Comparison of ENCODE assay signal across 8 cellular contexts in genomic region chr17:42720996-42721583, GRCh38. TPM values are rescaled to one million over a fixed set of nuclear protein-coding genes. Genes with fewer than 3 reads are reported as not detected.
A peak's percentile ranks its signal among the peaks of the same experiment; 100 is the strongest.
DNase-seq lines count a peak whose midpoint lies in the region; ATAC-seq and TF ChIP-seq lines count a peak whose summit lies in the region.

No MANE protein-coding gene starts in this region.

- TF ChIP-seq CTCF in gastrocnemius medialis (IDR thresholded peaks at IDR 0.05 in 4 of 5, conservative IDR thresholded peaks at IDR 0.05 in 1 of 5): peak; percentile 48 to 67 (median 56)

- H3K36me3 ChIP-seq in gastrocnemius medialis: peaks cover 9 to 100% of the 10 kb centered on the region in 2 donors

- no peaks in the 10 kb centered on the region for H3K4me1 ChIP-seq in right cardiac atrium (ENCODE audit: control insufficient read depth, insufficient read depth, low read length)
- H3K4me1 ChIP-seq in gastrocnemius medialis: no peaks in the 10 kb centered on the region

- no peak for TF ChIP-seq POLR2A in gastrocnemius medialis (IDR thresholded peaks at IDR 0.05)

- H3K27me3 ChIP-seq in right cardiac atrium (ENCODE audit: control insufficient read depth, insufficient read depth) (no peaks in the 10 kb centered on the region), gastrocnemius medialis (no peaks in the 10 kb centered on the region)

- H3K4me3 ChIP-seq in right cardiac atrium (ENCODE audit: low read length) (no peak overlapping the region), gastrocnemius medialis (no peak overlapping the region)

- no peaks in the 10 kb centered on the region for H3K9me3 ChIP-seq in right cardiac atrium (ENCODE audit: control insufficient read depth, low read length)
- no peaks in the 10 kb centered on the region for H3K9me3 ChIP-seq in gastrocnemius medialis

- 10% methylated on average over 2 of the region's 2 CpGs for WGBS in right cardiac atrium

- intact Hi-C loops in right cardiac atrium (cut with DNase I) (loop anchor here in 3 of 4 donors (5.0 to 10.0 kb wide), 3 partner anchors 41 to 214 kb away; partner anchors contain the start of gene RAMP2 (in 3 of the 3)), gastrocnemius medialis (cut with DNase I; ENCODE audit: low total_unique reads) (loop anchor here (1.0 to 2.0 kb wide), 2 partner anchors 42 to 104 kb away; partner anchors contain the start of gene BECN1)

- in situ Hi-C loops in gastrocnemius medialis (cut with MboI; ENCODE audit: low sequenced_read_pairs in 4 of 4): loop anchor here in 2 of 4 donors (5.0 to 25.0 kb wide), 4 partner anchors 41 to 466 kb away; partner anchors contain the start of genes BECN1 (in 1 of the 2) and RAMP2 (in 1 of the 2)

- DNase-seq in DMS79 (lab: John Stamatoyannopoulos, UW): peak; percentile 21
- peak; percentile 25 for DNase-seq in HS-5 (ENCODE audit: low read depth)
- peak; percentile 87 for DNase-seq in NCI-H69 (lab: John Stamatoyannopoulos, UW)
- peak; percentile 67 for DNase-seq in amniotic epithelial cell (ENCODE audit: low read depth)
- no peak for DNase-seq in right cardiac atrium
- DNase-seq in gastrocnemius medialis: no peak

- H3K27ac ChIP-seq in right cardiac atrium (ENCODE audit: low read length): no peak overlapping the region
- no peak overlapping the region for H3K27ac ChIP-seq in gastrocnemius medialis

- ATAC-seq in right cardiac atrium (peak; percentile 83 to 90), gastrocnemius medialis (peak; percentile 52 to 69), HG02610 (IDR thresholded peaks at IDR 0.05; ENCODE audit: unreplicated experiment) (no peak), HG02588 (IDR thresholded peaks at IDR 0.05; ENCODE audit: unreplicated experiment) (no peak)

RNA-seq across cellular contexts. Expression of gene EZH1, which starts 23.8 kb away (rescaled TPM):
- total RNA-seq in right cardiac atrium (10 to 100 TPM; 32.4 to 53.2 (median 43.6) TPM), gastrocnemius medialis (10 to 100 TPM; 32.6 to 55.2 (median 47.5) TPM)
- 22.5 TPM for polyA plus RNA-seq in right cardiac atrium

RNA-seq across cellular contexts. Expression of gene CNTNAP1, which starts 38.8 kb away (rescaled TPM):
- total RNA-seq in right cardiac atrium: 1 to 10 TPM; 4.6 to 9.9 (median 7.1) TPM
- polyA plus RNA-seq in right cardiac atrium: 4.6 TPM
- total RNA-seq in gastrocnemius medialis: under 1 TPM; 0.22 to 0.41 (median 0.40) TPM

RNA-seq across cellular contexts. Expression of gene CCR10, which starts 39.4 kb away (rescaled TPM):
- 1 to 10 TPM; 1.8 to 2.9 (median 2.5) TPM for total RNA-seq in right cardiac atrium
- polyA plus RNA-seq in right cardiac atrium: 2.6 TPM
- 1 to 10 TPM; 2.0 to 4.6 (median 4.0) TPM for total RNA-seq in gastrocnemius medialis

RNA-seq across cellular contexts. Expression of gene RAMP2, which starts 39.9 kb away (rescaled TPM):
- total RNA-seq in right cardiac atrium (10 to 100 TPM; 29.2 to 45.9 (median 40.9) TPM), gastrocnemius medialis (10 to 100 TPM; 17.5 to 31.2 (median 20.7) TPM)
- 73.5 TPM for polyA plus RNA-seq in right cardiac atrium

RNA-seq across cellular contexts. Expression of gene PLEKHH3, which starts 44.3 kb away (rescaled TPM):
- total RNA-seq in right cardiac atrium: 10 to 100 TPM; 14.4 to 30.8 (median 23.9) TPM
- polyA plus RNA-seq in right cardiac atrium: 23.0 TPM
- total RNA-seq in gastrocnemius medialis: 10 to 100 TPM; 13.4 to 36.0 (median 31.3) TPM

Comparison
In these comparisons a context has a peak if more than half of its experiments do, and no peak if none do; other contexts are left out.
1. DNase-seq: peak in DMS79 (single experiment), HS-5 (single experiment), NCI-H69 (single experiment) and amniotic epithelial cell (single experiment); none in right cardiac atrium (0 of 3) and gastrocnemius medialis (0 of 2).
2. ATAC-seq: peak in right cardiac atrium (2 of 2) and gastrocnemius medialis (2 of 2); none in HG02610 (single experiment) and HG02588 (single experiment).